10 cellular contexts compared by ENCODE assay signal in genomic region chr22:40216041-40216756, GRCh38. TPM values are rescaled to one million over a fixed set of nuclear protein-coding genes. Genes with fewer than 3 reads are reported as not detected.
DNase-seq lines count a peak whose midpoint lies in the region; ATAC-seq lines count a peak whose summit lies in the region.
"Had no signal": no experiment of that assay in that cellular context is flagged by ENCODE, and none has a peak within 500 bp of the region (broad histone marks: within the 10 kb centered on the region; RNA-seq: fewer than 3 reads in every experiment).

No MANE protein-coding gene starts in this region.

- H3K36me3 Mint-ChIP-seq in activated CD4-positive, alpha-beta T cell treated with anti-CD3 and anti-CD28 coated beads, Interleukin-2, amount 10 ng/mL, durations not matched to agents 7 days and 5 days (ENCODE audit: low read depth) = peaks cover 38% of the 10 kb centered on the region
- peaks cover 8% of the 10 kb centered on the region for H3K36me3 Mint-ChIP-seq in memory B cell

- H3K27ac Mint-ChIP-seq in activated CD4-positive, alpha-beta T cell treated with anti-CD3 and anti-CD28 coated beads, Interleukin-2, amount 10 ng/mL, durations not matched to agents 7 days and 5 days = peak overlapping the region; percentile 81
- H3K27ac Mint-ChIP-seq in memory B cell = peak overlapping the region; percentile 85

- H3K9me3 Mint-ChIP-seq in activated CD4-positive, alpha-beta T cell treated with anti-CD3 and anti-CD28 coated beads, Interleukin-2, amount 10 ng/mL, durations not matched to agents 7 days and 5 days = no peaks in the 10 kb centered on the region
- H3K9me3 Mint-ChIP-seq in memory B cell = no peaks in the 10 kb centered on the region

- DNase-seq in G401 (ENCODE audit: low spot score) = peak; percentile 61
- peak; percentile 32 for DNase-seq in activated CD4-positive, alpha-beta T cell treated with anti-CD3 and anti-CD28 coated beads, Interleukin-2, amount 10 ng/mL, durations not matched to agents 7 days and 5 days
- no peak for DNase-seq in memory B cell (ENCODE audit: low spot score in 2 of 2)
- DNase-seq in 8988T = no peak
- DNase-seq in dermis blood vessel endothelial cell = no peak
- DNase-seq in nucleus accumbens (lab: John Stamatoyannopoulos, UW) = no peak
- DNase-seq: PC-9 had no signal

- H3K4me3 Mint-ChIP-seq in activated CD4-positive, alpha-beta T cell treated with anti-CD3 and anti-CD28 coated beads, Interleukin-2, amount 10 ng/mL, durations not matched to agents 7 days and 5 days = peak overlapping the region; percentile 34
- peak overlapping the region; percentile 62 for H3K4me3 Mint-ChIP-seq in memory B cell

- ATAC-seq in GM21576 (IDR thresholded peaks at IDR 0.05; ENCODE audit: unreplicated experiment) (peak; percentile 39), memory B cell (ENCODE audit: low read depth) (peak; percentile 69), HG02981 (IDR thresholded peaks at IDR 0.05; ENCODE audit: unreplicated experiment) (no peak)
- ATAC-seq: HCT116 had no signal

- CTCF ChIA-PET in activated CD4-positive, alpha-beta T cell treated with anti-CD3 and anti-CD28 coated beads, Interleukin-2, amount 10 ng/mL, durations not matched to agents 7 days and 5 days (lab: Charles Lee) = no interaction called here

- peaks cover 87% of the 10 kb centered on the region for H3K4me1 Mint-ChIP-seq in activated CD4-positive, alpha-beta T cell treated with anti-CD3 and anti-CD28 coated beads, Interleukin-2, amount 10 ng/mL, durations not matched to agents 7 days and 5 days
- H3K4me1 Mint-ChIP-seq in memory B cell = peaks cover 56% of the 10 kb centered on the region

- in situ Hi-C loops in G401 (cut with HindIII; ENCODE audit: low sequenced_read_pairs) = no loop called here

- POLR2A ChIA-PET in activated CD4-positive, alpha-beta T cell treated with anti-CD3 and anti-CD28 coated beads, Interleukin-2, amount 10 ng/mL, durations not matched to agents 7 days and 5 days (lab: Charles Lee) = no interaction called here

- H3K27me3 Mint-ChIP-seq in activated CD4-positive, alpha-beta T cell treated with anti-CD3 and anti-CD28 coated beads, Interleukin-2, amount 10 ng/mL, durations not matched to agents 7 days and 5 days = no peaks in the 10 kb centered on the region
- H3K27me3 Mint-ChIP-seq in memory B cell = no peaks in the 10 kb centered on the region

RNA-seq across cellular contexts. Expression of gene TNRC6B, which starts 38.5 kb away (rescaled TPM):
- 11.1 TPM in 2 replicates for total RNA-seq in G401 (2014; rRNA removed; shearing (Covaris generic))
- total RNA-seq in activated CD4-positive, alpha-beta T cell treated with anti-CD3 and anti-CD28 coated beads, Interleukin-2, amount 10 ng/mL, durations not matched to agents 7 days and 5 days = 10 to 100 TPM; 65.1 to 65.2 TPM
- 23.1 and 24.5 TPM in 2 replicates for total RNA-seq in dermis blood vessel endothelial cell

Comparison
In these comparisons a context has a peak if more than half of its experiments do, and no peak if none do; other contexts are left out.
1. DNase-seq: peak in G401 (single experiment) and activated CD4-positive, alpha-beta T cell treated with anti-CD3 and anti-CD28 coated beads, Interleukin-2, amount 10 ng/mL, durations not matched to agents 7 days and 5 days (single experiment); none in memory B cell (0 of 2), 8988T (single experiment), dermis blood vessel endothelial cell (single experiment) and nucleus accumbens (0 of 56).